In genomic region chr11:61967924-61968757, GRCh38 we compare ENCODE assay signal across 8 cellular contexts. TPM values are rescaled to one million over a fixed set of nuclear protein-coding genes. Genes with fewer than 3 reads are reported as not detected.
A peak's percentile ranks its signal among the peaks of the same experiment; 100 is the strongest.
DNase-seq lines count a peak whose midpoint lies in the region; ATAC-seq and TF ChIP-seq lines count a peak whose summit lies in the region.

No MANE protein-coding gene starts in this region.

- TF ChIP-seq POLR2A in vagina (IDR thresholded peaks at IDR 0.05): no peak

- H3K27ac ChIP-seq in neural cell (ENCODE audit: low read length) (peak overlapping the region; percentile 98), vagina (peak overlapping the region; percentile 99)

- H3K36me3 Mint-ChIP-seq in activated T-cell treated with anti-CD3 and anti-CD28 coated beads, Interleukin-2, amount 50 U/mL, for 24 hours (ENCODE audit: low read depth): peaks cover 44% of the 10 kb centered on the region

- TF ChIP-seq EP300 in neural cell (conservative IDR thresholded peaks at IDR 0.05; ENCODE audit: poor library complexity, severe bottlenecking): no peak

- no peaks in the 10 kb centered on the region for H4K20me1 ChIP-seq in neural cell (ENCODE audit: insufficient read depth)

- H3K4me3 ChIP-seq in fibroblast of mammary gland (ENCODE audit: control insufficient read depth, low read depth, low read length): peak overlapping the region; percentile 87
- peak overlapping the region; percentile 86 for H3K4me3 ChIP-seq in neural cell (ENCODE audit: low read length)
- peak overlapping the region; percentile 73 to 81 for H3K4me3 ChIP-seq in vagina

- H3K9ac ChIP-seq in neural cell (ENCODE audit: low read length): peak overlapping the region; percentile 97

- H3K9me2 ChIP-seq in neural cell (ENCODE audit: insufficient read depth, low read length): no peaks in the 10 kb centered on the region

- TF ChIP-seq CTCF in GM13977 (IDR thresholded peaks at IDR 0.05; ENCODE audit: extremely low read depth, insufficient read depth, missing control alignments) (no peak), fibroblast of mammary gland (conservative IDR thresholded peaks at IDR 0.05; ENCODE audit: control insufficient read depth, insufficient read depth, low read depth, low read length) (no peak), neural cell (IDR thresholded peaks at IDR 0.05; ENCODE audit: poor library complexity, severe bottlenecking) (no peak), vagina (IDR thresholded peaks at IDR 0.05) (no peak)

- H3K4me1 ChIP-seq in vagina: peaks cover 80% of the 10 kb centered on the region

- DNase-seq in GM13977 (ENCODE audit: low spot score) (peak; percentile 71), NCI-H510A (lab: John Stamatoyannopoulos, UW) (peak; percentile 59), fibroblast of mammary gland (ENCODE audit: low read depth) (no peak), vagina (ENCODE audit: extremely low spot score in 2 of 2) (peak in 1 of 2 donors; percentile 91), T-helper 9 cell (no peak)
- peak; percentile 77 for DNase-seq in activated T-cell treated with anti-CD3 and anti-CD28 coated beads, Interleukin-2, amount 50 U/mL, for 24 hours

- ATAC-seq in HG02840 (IDR thresholded peaks at IDR 0.05; ENCODE audit: low FRiP score, unreplicated experiment): peak; percentile 17

- in situ Hi-C loops in GM13977 (cut with MboI; ENCODE audit: low pct_unique_long_range_greater_than_20kb, low sequenced_read_pairs, unreplicated experiment): no loop called here

- H3K4me3 Mint-ChIP-seq in activated T-cell treated with anti-CD3 and anti-CD28 coated beads, Interleukin-2, amount 50 U/mL, for 24 hours: peak overlapping the region; percentile 92

- no peaks in the 10 kb centered on the region for H3K27me3 ChIP-seq in neural cell (ENCODE audit: insufficient read depth, low read depth, low read length)
- H3K27me3 ChIP-seq in vagina: no peaks in the 10 kb centered on the region

- H3K27me3 Mint-ChIP-seq in activated T-cell treated with anti-CD3 and anti-CD28 coated beads, Interleukin-2, amount 50 U/mL, for 24 hours: no peaks in the 10 kb centered on the region

- H3K79me2 ChIP-seq in neural cell (replicated peaks; ENCODE audit: insufficient read depth, low read length): peaks cover 23% of the 10 kb centered on the region

- no peaks in the 10 kb centered on the region for H3F3A ChIP-seq in neural cell (ENCODE audit: insufficient read depth, low read length, poor library complexity, severe bottlenecking)

- peaks cover 75% of the 10 kb centered on the region for H3K4me1 Mint-ChIP-seq in activated T-cell treated with anti-CD3 and anti-CD28 coated beads, Interleukin-2, amount 50 U/mL, for 24 hours (ENCODE audit: low read depth)

- peaks cover 12% of the 10 kb centered on the region for H3K36me3 ChIP-seq in neural cell (ENCODE audit: insufficient read depth, low read length)
- peaks cover 0 to 30% of the 10 kb centered on the region in 2 donors for H3K36me3 ChIP-seq in vagina

- intact Hi-C loops in vagina (cut with DNase I): no loop called here

- H3K4me2 ChIP-seq in neural cell (ENCODE audit: low read length): peak overlapping the region; percentile 92

- peak overlapping the region; percentile 91 for H2AFZ ChIP-seq in neural cell (ENCODE audit: low read depth, low read length)

- peak overlapping the region; percentile 91 for H3K27ac Mint-ChIP-seq in activated T-cell treated with anti-CD3 and anti-CD28 coated beads, Interleukin-2, amount 50 U/mL, for 24 hours

- H3K9me3 ChIP-seq in neural cell (ENCODE audit: low read length): no peaks in the 10 kb centered on the region
- no peaks in the 10 kb centered on the region for H3K9me3 ChIP-seq in vagina

- no peak for TF ChIP-seq RAD21 in neural cell (conservative IDR thresholded peaks at IDR 0.05)

- H3K9me3 Mint-ChIP-seq in activated T-cell treated with anti-CD3 and anti-CD28 coated beads, Interleukin-2, amount 50 U/mL, for 24 hours: no peaks in the 10 kb centered on the region

TF ChIP-seq in neural cell, 6 proteins besides CTCF, POLR2A, EP300 and RAD21:
- no peak for TF ChIP-seq TAF1 (IDR thresholded peaks at IDR 0.05; ENCODE audit: low read depth)

RNA-seq across cellular contexts. Expression of gene FTH1, which starts 0.7 kb away (rescaled TPM):
- 540 and 597 TPM in 2 replicates for polyA plus RNA-seq in neural cell
- 209 and 346 TPM in 2 replicates for polyA minus RNA-seq in neural cell
- 2,421 TPM for total RNA-seq in vagina

RNA-seq across cellular contexts. Expression of gene BEST1, which starts 18.0 kb away (rescaled TPM):
- 6.4 and 7.7 TPM in 2 replicates for polyA plus RNA-seq in neural cell
- polyA minus RNA-seq in neural cell: 4.4 and 5.2 TPM in 2 replicates
- 4.4 TPM for total RNA-seq in vagina

RNA-seq across cellular contexts. Expression of gene RAB3IL1, which starts 50.8 kb away (rescaled TPM):
- 1.6 and 4.0 TPM in 2 replicates for polyA plus RNA-seq in neural cell
- polyA minus RNA-seq in neural cell: 1.9 TPM in 2 replicates
- total RNA-seq in vagina: 32.2 TPM

Comparison
In these comparisons a context has a peak if more than half of its experiments do, and no peak if none do; other contexts are left out.
1. DNase-seq: peak in GM13977 (single experiment), NCI-H510A (single experiment) and activated T-cell treated with anti-CD3 and anti-CD28 coated beads, Interleukin-2, amount 50 U/mL, for 24 hours (single experiment); none in fibroblast of mammary gland (single experiment) and T-helper 9 cell (single experiment).
2. Peak in every context shown above with its lines, with median percentiles within 50 percentile points of each other: H3K4me3 ChIP-seq.